In the genomic region with DNA sequence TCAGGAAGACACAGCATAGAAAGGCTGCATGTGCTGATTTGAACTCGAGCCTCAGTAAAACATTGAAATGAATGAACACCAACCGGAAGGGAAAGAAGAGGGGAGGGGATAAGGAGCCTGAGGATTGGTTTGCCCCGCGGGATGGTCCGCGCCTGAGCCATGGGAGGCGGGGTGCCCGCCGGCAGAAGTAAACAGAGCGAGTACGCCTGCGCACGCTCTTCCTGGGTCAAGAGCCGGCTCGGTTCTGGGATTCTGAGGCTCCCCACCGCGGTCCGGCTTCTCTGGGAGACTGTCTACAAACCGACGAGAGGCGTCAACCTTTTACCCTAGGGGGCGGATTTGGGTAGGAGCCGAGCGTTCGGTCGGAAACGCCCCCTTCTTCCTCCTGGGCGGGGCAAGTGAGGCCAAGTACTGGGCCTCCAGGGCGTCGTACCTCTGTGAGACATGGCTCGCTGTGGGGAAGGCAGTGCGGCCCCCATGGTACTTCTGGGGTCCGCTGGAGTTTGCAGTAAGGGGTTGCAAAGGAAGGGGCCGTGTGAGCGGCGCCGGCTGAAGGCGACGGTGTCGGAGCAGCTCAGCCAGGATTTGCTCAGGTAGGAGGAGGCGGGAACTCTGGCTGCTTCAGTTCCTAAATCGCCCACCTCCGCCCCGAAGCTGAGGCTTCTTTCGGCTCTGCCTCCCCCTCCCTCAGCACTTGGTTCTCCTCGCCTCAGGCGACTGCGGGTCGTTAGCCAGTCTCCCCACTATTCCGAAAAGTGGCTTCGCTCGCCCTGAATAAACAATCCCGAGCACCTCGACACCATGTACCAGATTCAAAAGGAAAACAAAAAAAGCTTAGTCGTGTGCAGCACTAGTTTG, we compare ENCODE assay signal across 8 cellular contexts. TPM values are rescaled to one million over a fixed set of nuclear protein-coding genes. Genes with fewer than 3 reads are reported as not detected.
A peak's percentile ranks its signal among the peaks of the same experiment; 100 is the strongest.
DNase-seq lines count a peak whose midpoint lies in the region; ATAC-seq and TF ChIP-seq lines count a peak whose summit lies in the region.

A gene (plus strand): TSS at position 218 of the 858 bp plus-strand sequence. CDS start 227 bp downstream, at position 445.

- H3K9me3 Mint-ChIP-seq in T-helper 1 cell treated with Interleukin-12 subunit alpha and Interleukin-12 subunit beta and Interleukin-4 antibody, amounts not matched to agents 30 μg/mL and 1 μg/mL, for 36 hours: peaks cover 7% of the 10 kb centered on the region

- no peaks in the 10 kb centered on the region for H3K27me3 Mint-ChIP-seq in T-helper 1 cell treated with Interleukin-12 subunit alpha and Interleukin-12 subunit beta and Interleukin-4 antibody, amounts not matched to agents 30 μg/mL and 1 μg/mL, for 36 hours (ENCODE audit: low read depth)

- peak within 1 kb of the TSS; percentile 93 for H3K27ac ChIP-seq in angular gyrus (ENCODE audit: low read depth, low read length)
- H3K27ac ChIP-seq in right cardiac atrium (ENCODE audit: low read length): peak within 1 kb of the TSS; percentile 16
- H3K27ac ChIP-seq in psoas muscle: peak within 1 kb of the TSS; percentile 77

- H3K4me1 ChIP-seq in right cardiac atrium (ENCODE audit: control insufficient read depth, insufficient read depth, low read length) (no peaks in the 10 kb centered on the region), psoas muscle (peaks cover 3% of the 10 kb centered on the region)

- peaks cover 3% of the 10 kb centered on the region for H3K4me1 Mint-ChIP-seq in T-helper 1 cell treated with Interleukin-12 subunit alpha and Interleukin-12 subunit beta and Interleukin-4 antibody, amounts not matched to agents 30 μg/mL and 1 μg/mL, for 36 hours (ENCODE audit: low read depth)

- peak within 1 kb of the TSS; percentile 97 for H3K4me3 Mint-ChIP-seq in T-helper 1 cell treated with Interleukin-12 subunit alpha and Interleukin-12 subunit beta and Interleukin-4 antibody, amounts not matched to agents 30 μg/mL and 1 μg/mL, for 36 hours

- ATAC-seq in HG02852 (IDR thresholded peaks at IDR 0.05; ENCODE audit: unreplicated experiment) (peak; percentile 93), right cardiac atrium (peak; percentile 97 to 98), psoas muscle (peak; percentile 84 to 96 (median 91))

- no peaks in the 10 kb centered on the region for H3K36me3 Mint-ChIP-seq in T-helper 1 cell treated with Interleukin-12 subunit alpha and Interleukin-12 subunit beta and Interleukin-4 antibody, amounts not matched to agents 30 μg/mL and 1 μg/mL, for 36 hours (ENCODE audit: low read depth)

- intact Hi-C loops in right cardiac atrium (cut with DNase I) (no loop called here), psoas muscle (cut with DNase I) (no loop called here)

- H3K27me3 ChIP-seq in right cardiac atrium (ENCODE audit: control insufficient read depth, insufficient read depth) (no peaks in the 10 kb centered on the region), psoas muscle (ENCODE audit: insufficient read depth in 3 of 3, low read length in 2 of 3) (no peaks in the 10 kb centered on the region)

- in situ Hi-C loops in GM13976 (cut with MboI; ENCODE audit: low sequenced_read_pairs, unreplicated experiment): no loop called here

- WGBS in right cardiac atrium: under 1% methylated on average over 55 of the region's 55 CpGs
- WGBS in psoas muscle, 3 donors: 1% methylated on average over 53 to 55 of the region's 55 CpGs

- H3K9me3 ChIP-seq in right cardiac atrium (ENCODE audit: control insufficient read depth, low read length) (no peaks in the 10 kb centered on the region), psoas muscle (peaks cover 6% of the 10 kb centered on the region)

- no peaks in the 10 kb centered on the region for H3K36me3 ChIP-seq in psoas muscle (ENCODE audit: insufficient read depth in 1 of 2, low read depth in 1 of 2)

- peak within 1 kb of the TSS; percentile 81 for H3K4me3 ChIP-seq in right cardiac atrium (ENCODE audit: low read length)
- peak within 1 kb of the TSS; percentile 95 for H3K4me3 ChIP-seq in psoas muscle

- peak within 1 kb of the TSS; percentile 78 for H3K27ac Mint-ChIP-seq in T-helper 1 cell treated with Interleukin-12 subunit alpha and Interleukin-12 subunit beta and Interleukin-4 antibody, amounts not matched to agents 30 μg/mL and 1 μg/mL, for 36 hours

- TF ChIP-seq CTCF in GM13976 (IDR thresholded peaks at IDR 0.05; ENCODE audit: borderline replicate concordance, control extremely low read depth, extremely low read depth, insufficient read depth, missing control alignments) (no peak), psoas muscle (IDR thresholded peaks at IDR 0.05) (no peak)

- peak; percentile 85 for DNase-seq in GM13976 (ENCODE audit: low spot score)
- DNase-seq in NCI-H1436 treated with DMSO at 0.1 percent for 48 hours (lab: John Stamatoyannopoulos, UW): peak; percentile 56
- peak; percentile 83 to 95 (median 94) for DNase-seq in right cardiac atrium
- peak; percentile 81 to 91 for DNase-seq in psoas muscle
- peak; percentile 82 for DNase-seq in ureter (ENCODE audit: low spot score)

RNA-seq across cellular contexts. Expression of the gene that starts here (rescaled TPM):
- total RNA-seq in right cardiac atrium (1 to 10 TPM; 2.7 to 6.2 (median 5.3) TPM), psoas muscle (1 to 10 TPM in 3 of 4 donors, under 1 TPM in 1; 0.46 to 4.3 (median 2.7) TPM), ureter (6.6 TPM)
- polyA plus RNA-seq in right cardiac atrium (1.5 TPM), psoas muscle (under 1 TPM; 0.31 to 0.61 (median 0.53) TPM)

Comparison
In these comparisons a context has a peak if more than half of its experiments do, and no peak if none do; other contexts are left out.
1. Peak in every context shown above with its lines: DNase-seq, ATAC-seq, H3K4me3 ChIP-seq and H3K27ac ChIP-seq.
2. H3K27ac ChIP-seq: peak in every context shown above with its lines; median percentile 93 in angular gyrus; 77 in psoas muscle; 16 in right cardiac atrium.